20 cellular contexts compared by ENCODE assay signal in genomic region chr11:6557063-6557462, GRCh38.
"Had no signal": no experiment of that assay in that cellular context is flagged by ENCODE, and none has a peak within 500 bp of the region (broad histone marks: within the 10 kb centered on the region; RNA-seq: fewer than 3 reads in every experiment).

No MANE protein-coding gene starts in this region.

- H3K27ac ChIP-seq: heart right ventricle, hepatocyte, left ventricle myocardium inferior, prostate gland, sigmoid colon, tibial nerve, uterus had no signal

- DNase-seq: heart right ventricle; left ventricle myocardium inferior; naive thymus-derived CD4-positive, alpha-beta T cell; nucleus accumbens; pancreas; retina; right cardiac atrium; sigmoid colon; stimulated activated CD4-positive, alpha-beta T cell treated with anti-CD3 and anti-CD28 coated beads, Interleukin-1b, Interleukin-23, amount 100 ng/mL, for 48 hours; stimulated activated CD4-positive, alpha-beta T cell treated with anti-CD3 and anti-CD28 coated beads, Interleukin-2, amount 100 ng/mL, for 48 hours; stimulated activated CD4-positive, alpha-beta T cell treated with anti-CD3 and anti-CD28 coated beads, Interleukin-4, amount 100 ng/mL, for 4 hours; stimulated activated CD8-positive, alpha-beta memory T cell treated with anti-CD3 and anti-CD28 coated beads, Interleukin-4, amount 100 ng/mL, for 48 hours; stimulated activated naive CD4-positive, alpha-beta T cell treated with Interleukin-2 at 50 U/mL for 16 hours; stimulated activated naive CD8-positive, alpha-beta T cell treated with anti-CD3 and anti-CD28 coated beads, Interleukin-15, amount 100 ng/mL, for 72 hours; uterus had no signal

- ATAC-seq: naive thymus-derived CD4-positive, alpha-beta T cell; stimulated activated memory B cell treated with anti-CD40 and anti-IgM and Interleukin-4, amounts not matched to agents 10 μg/mL and 1 μg/mL and 100 μg/mL, for 72 hours; stimulated activated naive CD8-positive, alpha-beta T cell treated with anti-CD3 and anti-CD28 coated beads, Interleukin-15, amount 100 ng/mL, for 72 hours had no signal

- H3K36me3 ChIP-seq: left ventricle myocardium inferior, pancreas, prostate gland, sigmoid colon, uterus had no signal

- H3K9me3 ChIP-seq: heart right ventricle, left ventricle myocardium inferior, pancreas, prostate gland, sigmoid colon, tibial nerve, uterus had no signal

- H3K27me3 ChIP-seq: heart right ventricle, hepatocyte, pancreas, sigmoid colon, tibial nerve, uterus had no signal

- H3K4me1 ChIP-seq: prostate gland, sigmoid colon, tibial nerve had no signal

- H3K4me3 ChIP-seq: heart right ventricle, hepatocyte, left ventricle myocardium inferior, lung, pancreas, prostate gland, sigmoid colon, tibial nerve, uterus had no signal
